In the genomic region with DNA sequence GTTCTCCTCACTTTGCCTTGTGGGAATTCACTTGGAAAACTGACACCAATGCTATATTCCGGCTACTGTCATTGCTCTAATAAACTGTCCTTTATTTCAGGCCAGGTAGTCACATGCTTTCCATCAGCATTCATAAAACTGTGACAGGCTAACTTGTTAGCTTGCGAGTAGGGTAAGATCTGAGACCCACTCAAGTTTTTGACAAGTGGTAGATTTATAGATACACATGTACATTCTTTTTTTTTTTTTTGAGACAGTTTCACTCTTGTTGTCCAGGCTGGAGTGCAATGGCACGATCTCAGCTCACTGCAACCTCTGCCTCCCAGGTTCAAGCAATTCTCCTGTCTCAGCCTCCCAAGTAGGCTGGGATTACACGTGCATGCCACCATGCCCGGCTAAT, we compare ENCODE assay signal across 1 cellular context.
A peak's percentile ranks its signal among the peaks of the same experiment; 100 is the strongest.
TF ChIP-seq lines count a peak whose summit lies in the region.

No MANE protein-coding gene starts in this region.

TF ChIP-seq in K562, 482 proteins besides CTCF, POLR2A, EP300 and RAD21:
- peak; percentile 18 for TF ChIP-seq MEIS2 (IDR thresholded peaks at IDR 0.05; ENCODE audit: partially characterized antibody)
